ENCODE assay signal across 23 cellular contexts in the genomic region with DNA sequence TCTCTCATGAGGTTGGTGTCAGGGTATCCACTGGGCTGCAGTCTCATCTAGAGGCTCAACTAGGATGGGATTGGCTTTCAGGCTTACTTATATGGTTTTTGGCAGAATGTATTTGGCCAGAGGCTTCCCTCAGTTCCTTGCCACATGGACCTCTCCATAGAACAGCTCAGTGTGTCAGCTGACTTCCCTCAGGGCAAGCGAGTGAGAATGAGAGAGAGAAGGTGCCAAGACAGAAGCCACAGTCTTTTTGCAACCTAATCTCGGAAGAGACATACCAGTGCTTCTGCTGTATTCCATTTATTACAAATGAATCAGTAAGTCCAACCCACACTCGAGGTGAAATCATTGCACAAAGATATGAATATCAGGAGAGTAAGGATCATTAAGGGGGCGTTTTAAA.
"Had no signal": no experiment of that assay in that cellular context is flagged by ENCODE, and none has a peak within 500 bp of the region (broad histone marks: within the 10 kb centered on the region; RNA-seq: fewer than 3 reads in every experiment).

No MANE protein-coding gene starts in this region.

- H3K4me3 Mint-ChIP-seq: activated CD4-positive, alpha-beta memory T cell treated with anti-CD3 and anti-CD28 coated beads, Interleukin-2, amount 10 ng/mL, durations not matched to agents 7 days and 5 days; activated CD4-positive, alpha-beta T cell treated with anti-CD3 and anti-CD28 coated beads, Interleukin-2, amount 10 ng/mL, durations not matched to agents 24 days and 14 days; activated naive CD8-positive, alpha-beta T cell treated with anti-CD3 and anti-CD28 coated beads, Interleukin-2, amount 50 U/mL, for 24 hours; central memory CD8-positive, alpha-beta T cell; natural killer cell; stimulated activated naive CD8-positive, alpha-beta T cell treated with anti-CD3 and anti-CD28 coated beads, Interleukin-15, Interleukin-2, amounts not matched to agents 100 ng/mL and 50 ng/mL, for 24 hours; T-helper 1 cell treated with Interleukin-12 subunit alpha and Interleukin-12 subunit beta and Interleukin-4 antibody, amounts not matched to agents 30 μg/mL and 1 μg/mL, for 36 hours had no signal

- H3K4me1 ChIP-seq: body of pancreas, left ventricle myocardium inferior, psoas muscle, right atrium auricular region had no signal

- H3K27ac Mint-ChIP-seq: activated CD4-positive, alpha-beta memory T cell treated with anti-CD3 and anti-CD28 coated beads, Interleukin-2, amount 10 ng/mL, durations not matched to agents 7 days and 5 days; activated CD4-positive, alpha-beta T cell treated with anti-CD3 and anti-CD28 coated beads, Interleukin-2, amount 10 ng/mL, durations not matched to agents 24 days and 14 days; activated naive CD8-positive, alpha-beta T cell treated with anti-CD3 and anti-CD28 coated beads, Interleukin-2, amount 50 U/mL, for 24 hours; natural killer cell; stimulated activated naive CD8-positive, alpha-beta T cell treated with anti-CD3 and anti-CD28 coated beads, Interleukin-15, Interleukin-2, amounts not matched to agents 100 ng/mL and 50 ng/mL, for 24 hours; T-helper 1 cell treated with Interleukin-12 subunit alpha and Interleukin-12 subunit beta and Interleukin-4 antibody, amounts not matched to agents 30 μg/mL and 1 μg/mL, for 36 hours had no signal

- ATAC-seq: activated naive CD8-positive, alpha-beta T cell treated with anti-CD3 and anti-CD28 coated beads, Interleukin-2, amount 50 U/mL, for 24 hours; body of pancreas; foreskin keratinocyte; natural killer cell; psoas muscle had no signal

- H3K4me3 ChIP-seq: body of pancreas, coronary artery, left ventricle myocardium inferior, psoas muscle, right atrium auricular region, tibial artery had no signal

- H3K27me3 ChIP-seq: body of pancreas, foreskin keratinocyte, right atrium auricular region, tibial artery had no signal

- DNase-seq: activated CD4-positive, alpha-beta memory T cell treated with anti-CD3 and anti-CD28 coated beads, Interleukin-2, amount 10 ng/mL, durations not matched to agents 7 days and 5 days; activated CD4-positive, alpha-beta T cell treated with anti-CD3 and anti-CD28 coated beads, Interleukin-2, amount 10 ng/mL, durations not matched to agents 24 days and 14 days; activated CD4-positive, CD25-positive, alpha-beta regulatory T cell; activated effector memory CD4-positive, alpha-beta T cell treated with anti-CD3 and anti-CD28 coated beads, Interleukin-2, amount 50 U/mL, for 16 hours; activated naive CD4-positive, alpha-beta T cell treated with anti-CD3 and anti-CD28 coated beads, Interleukin-2, amount 50 U/mL, for 16 hours; activated naive CD8-positive, alpha-beta T cell treated with anti-CD3 and anti-CD28 coated beads, Interleukin-2, amount 50 U/mL, for 24 hours; activated T-cell treated with anti-CD3 and anti-CD28 coated beads for 4 hours; body of pancreas; kidney glomerular epithelial cell; left ventricle myocardium inferior; midbrain; natural killer cell; psoas muscle; stimulated activated CD4-positive, alpha-beta T cell treated with anti-CD3 and anti-CD28 coated beads, Interleukin-4, amount 100 ng/mL, for 24 hours; substantia nigra; T1000; tibial artery had no signal

- H3K4me1 Mint-ChIP-seq: activated CD4-positive, alpha-beta T cell treated with anti-CD3 and anti-CD28 coated beads, Interleukin-2, amount 10 ng/mL, durations not matched to agents 24 days and 14 days; natural killer cell had no signal

- H3K36me3 ChIP-seq: left ventricle myocardium inferior, right atrium auricular region, tibial artery had no signal

- H3K27ac ChIP-seq: body of pancreas, coronary artery, foreskin keratinocyte, left ventricle myocardium inferior, psoas muscle, right atrium auricular region, tibial artery had no signal

- H3K9me3 Mint-ChIP-seq: activated CD4-positive, alpha-beta memory T cell treated with anti-CD3 and anti-CD28 coated beads, Interleukin-2, amount 10 ng/mL, durations not matched to agents 7 days and 5 days; activated naive CD8-positive, alpha-beta T cell treated with anti-CD3 and anti-CD28 coated beads, Interleukin-2, amount 50 U/mL, for 24 hours; central memory CD8-positive, alpha-beta T cell; natural killer cell; stimulated activated naive CD8-positive, alpha-beta T cell treated with anti-CD3 and anti-CD28 coated beads, Interleukin-15, Interleukin-2, amounts not matched to agents 100 ng/mL and 50 ng/mL, for 24 hours had no signal
